ENCODE assay signal across 1 cellular context in genomic region chr22:39519681-39520053, GRCh38.
TF ChIP-seq lines count a peak whose summit lies in the region.

No MANE protein-coding gene starts in this region.

TF ChIP-seq in HepG2, 621 proteins besides CTCF, POLR2A, EP300 and RAD21 (continued from another document):
- TF ChIP-seq ZNF281 (CRISPR knock-in tag; IDR thresholded peaks at IDR 0.05; ENCODE audit: borderline replicate concordance) (no peak), GZF1 (CRISPR knock-in tag; IDR thresholded peaks at IDR 0.05) (no peak), SUZ12 (IDR thresholded peaks at IDR 0.05; ENCODE audit: low read depth, low read length) (no peak), PHF8 (CRISPR knock-in tag; IDR thresholded peaks at IDR 0.05) (peak; percentile 86; the same call in 1 of the 2 replicates), ZNF75D (CRISPR knock-in tag; IDR thresholded peaks at IDR 0.05; ENCODE audit: borderline replicate concordance) (no peak), NKX3-1 (CRISPR knock-in tag; IDR thresholded peaks at IDR 0.05) (no peak), HIVEP1 (CRISPR knock-in tag; IDR thresholded peaks at IDR 0.05) (peak; percentile 51; the same call in 1 of the 2 replicates), PHF21A (CRISPR knock-in tag; IDR thresholded peaks at IDR 0.05) (no peak), HNRNPL (IDR thresholded peaks at IDR 0.05; ENCODE audit: low read depth, low read length) (no peak), HOXA9 (CRISPR knock-in tag; IDR thresholded peaks at IDR 0.05; ENCODE audit: borderline replicate concordance) (no peak), EEA1 (CRISPR knock-in tag; IDR thresholded peaks at IDR 0.05; ENCODE audit: borderline replicate concordance) (no peak), BRF2 (CRISPR knock-in tag; IDR thresholded peaks at IDR 0.05) (no peak), ZNF878 (CRISPR knock-in tag; IDR thresholded peaks at IDR 0.05) (no peak), NFRKB (IDR thresholded peaks at IDR 0.05) (no peak), ZNF703 (CRISPR knock-in tag; IDR thresholded peaks at IDR 0.05; ENCODE audit: borderline replicate concordance) (no peak), ZBTB33 (CRISPR knock-in tag; IDR thresholded peaks at IDR 0.05) (no peak), KLF12 (CRISPR knock-in tag; IDR thresholded peaks at IDR 0.05; ENCODE audit: borderline replicate concordance) (no peak), ZNF639 (CRISPR knock-in tag; conservative IDR thresholded peaks at IDR 0.05) (no peak; the same call in 1 of the 2 replicates), ZHX2 (IDR thresholded peaks at IDR 0.05; ENCODE audit: low read depth) (no peak), ZHX2 (CRISPR knock-in tag; IDR thresholded peaks at IDR 0.05; ENCODE audit: borderline replicate concordance) (no peak), NRL (CRISPR knock-in tag; IDR thresholded peaks at IDR 0.05; ENCODE audit: borderline replicate concordance) (no peak; the same call in 1 of the 2 replicates), RBFOX2 (IDR thresholded peaks at IDR 0.05; ENCODE audit: low read depth, low read length) (peak; percentile 80), YY1 (IDR thresholded peaks at IDR 0.05; ENCODE audit: insufficient read depth, insufficient replicate concordance, low read depth, low read length) (no peak), ZNF546 (CRISPR knock-in tag; conservative IDR thresholded peaks at IDR 0.05) (no peak), TBX2 (CRISPR knock-in tag; IDR thresholded peaks at IDR 0.05; ENCODE audit: borderline replicate concordance) (no peak), GMEB2 (CRISPR knock-in tag; IDR thresholded peaks at IDR 0.05; ENCODE audit: low read depth) (no peak; the same call in 1 of the 2 replicates), ZNF776 (CRISPR knock-in tag; IDR thresholded peaks at IDR 0.05) (no peak; the same call in 1 of the 2 replicates), SMAD9 (CRISPR knock-in tag; IDR thresholded peaks at IDR 0.05) (no peak), IRF1 (CRISPR knock-in tag; IDR thresholded peaks at IDR 0.05; ENCODE audit: low read depth) (no peak), SYNCRIP (IDR thresholded peaks at IDR 0.05; ENCODE audit: insufficient read depth, low read depth, low read length) (no peak)
